In the genomic region with DNA sequence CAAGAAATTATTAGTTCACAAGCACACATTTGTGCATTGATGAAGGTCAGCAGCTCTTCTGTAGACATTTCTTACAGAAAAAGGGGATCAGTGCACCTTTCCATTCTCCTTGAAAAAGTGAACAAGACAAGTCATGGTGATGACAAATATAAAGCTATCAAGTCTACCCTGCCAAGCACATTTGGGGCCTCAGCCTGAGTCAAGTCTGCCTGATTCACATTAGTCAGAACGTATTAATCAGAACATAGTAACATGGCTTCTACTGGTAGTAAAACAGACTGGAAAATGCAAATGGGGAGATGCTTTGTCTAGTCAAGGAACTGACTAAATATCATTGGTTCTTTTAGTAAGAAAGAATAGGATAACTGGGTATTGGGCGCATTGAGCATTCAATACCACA, we compare ENCODE assay signal across 18 cellular contexts.
"Had no signal": no experiment of that assay in that cellular context is flagged by ENCODE, and none has a peak within 500 bp of the region (broad histone marks: within the 10 kb centered on the region; RNA-seq: fewer than 3 reads in every experiment).

No MANE protein-coding gene starts in this region.

- H3K4me3 ChIP-seq: MG63 had no signal

- H3K36me3 ChIP-seq: MG63 had no signal

- H3K27me3 ChIP-seq: MG63 had no signal

- H3K27ac ChIP-seq: RWPE1 had no signal

- FAIRE-seq: HepG2, RCC 7860 had no signal

- DNase-seq: IMR-90, Karpas-422, KG1, MG63, NCI-H1092, NCI-H1105 treated with DMSO at 0.1 percent for 48 hours, NCI-H1417 treated with DMSO at 0.1 percent for 48 hours, NCI-H1694 treated with DMSO at 0.1 percent for 48 hours, NCI-H1930, NCI-H2107, NCI-H2227 treated with DMSO at 0.1 percent for 48 hours, NCI-H524 treated with DMSO at 0.1 percent for 48 hours, NCI-H774, SHP77, SK-N-SH had no signal
